Comparison of ENCODE assay signal across 2 cellular contexts in the genomic region with DNA sequence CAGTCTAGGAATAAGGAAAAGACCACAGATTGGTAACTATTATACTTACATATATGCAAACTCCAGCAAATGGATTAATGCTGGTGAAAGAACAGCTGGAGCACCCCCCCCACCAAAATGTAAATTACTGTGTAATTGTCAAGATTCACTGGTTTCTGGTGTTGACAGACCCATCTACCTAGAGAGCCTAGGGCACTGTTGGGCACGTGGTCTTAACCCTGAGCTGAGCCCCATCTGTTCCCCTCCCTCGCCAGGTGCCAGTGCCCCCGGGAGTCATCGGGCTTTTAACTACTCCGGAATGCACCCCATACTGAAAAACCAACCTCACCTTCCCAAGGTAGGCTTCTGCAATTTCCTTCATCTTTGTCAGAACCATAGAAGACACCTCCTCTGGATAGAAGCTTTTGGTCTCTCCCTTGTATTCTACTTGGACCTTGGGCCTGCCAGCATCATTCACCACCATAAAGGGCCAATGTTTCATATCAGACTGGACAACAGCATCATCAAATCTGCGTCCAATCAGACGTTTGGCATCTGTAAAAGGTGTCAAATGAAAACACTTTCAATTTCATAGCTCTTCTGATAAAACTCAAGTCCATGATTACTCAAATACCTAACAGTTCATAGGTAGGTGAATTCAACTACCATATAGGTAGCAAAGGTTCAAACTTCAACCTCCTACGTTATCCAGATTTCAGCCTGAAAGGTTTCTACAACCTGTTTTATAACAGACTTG.
TF ChIP-seq lines count a peak whose summit lies in the region.

No MANE protein-coding gene starts in this region.

TF ChIP-seq in HEK293, 187 proteins besides CTCF, POLR2A, EP300 and RAD21 (continued from another document):
- TF ChIP-seq, protein P1, sequence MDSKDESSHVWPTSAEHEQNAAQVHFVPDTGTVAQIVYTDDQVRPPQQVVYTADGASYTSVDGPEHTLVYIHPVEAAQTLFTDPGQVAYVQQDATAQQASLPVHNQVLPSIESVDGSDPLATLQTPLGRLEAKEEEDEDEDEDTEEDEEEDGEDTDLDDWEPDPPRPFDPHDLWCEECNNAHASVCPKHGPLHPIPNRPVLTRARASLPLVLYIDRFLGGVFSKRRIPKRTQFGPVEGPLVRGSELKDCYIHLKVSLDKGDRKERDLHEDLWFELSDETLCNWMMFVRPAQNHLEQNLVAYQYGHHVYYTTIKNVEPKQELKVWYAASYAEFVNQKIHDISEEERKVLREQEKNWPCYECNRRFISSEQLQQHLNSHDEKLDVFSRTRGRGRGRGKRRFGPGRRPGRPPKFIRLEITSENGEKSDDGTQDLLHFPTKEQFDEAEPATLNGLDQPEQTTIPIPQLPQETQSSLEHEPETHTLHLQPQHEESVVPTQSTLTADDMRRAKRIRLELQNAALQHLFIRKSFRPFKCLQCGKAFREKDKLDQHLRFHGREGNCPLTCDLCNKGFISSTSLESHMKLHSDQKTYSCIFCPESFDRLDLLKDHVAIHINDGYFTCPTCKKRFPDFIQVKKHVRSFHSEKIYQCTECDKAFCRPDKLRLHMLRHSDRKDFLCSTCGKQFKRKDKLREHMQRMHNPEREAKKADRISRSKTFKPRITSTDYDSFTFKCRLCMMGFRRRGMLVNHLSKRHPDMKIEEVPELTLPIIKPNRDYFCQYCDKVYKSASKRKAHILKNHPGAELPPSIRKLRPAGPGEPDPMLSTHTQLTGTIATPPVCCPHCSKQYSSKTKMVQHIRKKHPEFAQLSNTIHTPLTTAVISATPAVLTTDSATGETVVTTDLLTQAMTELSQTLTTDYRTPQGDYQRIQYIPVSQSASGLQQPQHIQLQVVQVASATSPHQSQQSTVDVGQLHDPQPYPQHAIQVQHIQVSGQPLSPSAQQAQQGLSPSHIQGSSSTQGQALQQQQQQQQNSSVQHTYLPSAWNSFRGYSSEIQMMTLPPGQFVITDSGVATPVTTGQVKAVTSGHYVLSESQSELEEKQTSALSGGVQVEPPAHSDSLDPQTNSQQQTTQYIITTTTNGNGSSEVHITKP (tag by site-specific recombination; IDR thresholded peaks at IDR 0.05), result 0 out of 2 replicates have a peak, but pooled peaks have one; percentile 21

TF ChIP-seq in HepG2, 621 proteins besides CTCF, POLR2A, EP300 and RAD21 (continued from another document):
- TF ChIP-seq, protein P2, sequence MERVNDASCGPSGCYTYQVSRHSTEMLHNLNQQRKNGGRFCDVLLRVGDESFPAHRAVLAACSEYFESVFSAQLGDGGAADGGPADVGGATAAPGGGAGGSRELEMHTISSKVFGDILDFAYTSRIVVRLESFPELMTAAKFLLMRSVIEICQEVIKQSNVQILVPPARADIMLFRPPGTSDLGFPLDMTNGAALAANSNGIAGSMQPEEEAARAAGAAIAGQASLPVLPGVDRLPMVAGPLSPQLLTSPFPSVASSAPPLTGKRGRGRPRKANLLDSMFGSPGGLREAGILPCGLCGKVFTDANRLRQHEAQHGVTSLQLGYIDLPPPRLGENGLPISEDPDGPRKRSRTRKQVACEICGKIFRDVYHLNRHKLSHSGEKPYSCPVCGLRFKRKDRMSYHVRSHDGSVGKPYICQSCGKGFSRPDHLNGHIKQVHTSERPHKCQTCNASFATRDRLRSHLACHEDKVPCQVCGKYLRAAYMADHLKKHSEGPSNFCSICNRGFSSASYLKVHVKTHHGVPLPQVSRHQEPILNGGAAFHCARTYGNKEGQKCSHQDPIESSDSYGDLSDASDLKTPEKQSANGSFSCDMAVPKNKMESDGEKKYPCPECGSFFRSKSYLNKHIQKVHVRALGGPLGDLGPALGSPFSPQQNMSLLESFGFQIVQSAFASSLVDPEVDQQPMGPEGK (CRISPR knock-in tag; IDR thresholded peaks at IDR 0.05), result 0 out of 2 replicates have a peak, but pooled peaks have one; percentile 15
- no peak for TF ChIP-seq ZNF747 (CRISPR knock-in tag; IDR thresholded peaks at IDR 0.05; ENCODE audit: borderline replicate concordance)
